In the genomic region with DNA sequence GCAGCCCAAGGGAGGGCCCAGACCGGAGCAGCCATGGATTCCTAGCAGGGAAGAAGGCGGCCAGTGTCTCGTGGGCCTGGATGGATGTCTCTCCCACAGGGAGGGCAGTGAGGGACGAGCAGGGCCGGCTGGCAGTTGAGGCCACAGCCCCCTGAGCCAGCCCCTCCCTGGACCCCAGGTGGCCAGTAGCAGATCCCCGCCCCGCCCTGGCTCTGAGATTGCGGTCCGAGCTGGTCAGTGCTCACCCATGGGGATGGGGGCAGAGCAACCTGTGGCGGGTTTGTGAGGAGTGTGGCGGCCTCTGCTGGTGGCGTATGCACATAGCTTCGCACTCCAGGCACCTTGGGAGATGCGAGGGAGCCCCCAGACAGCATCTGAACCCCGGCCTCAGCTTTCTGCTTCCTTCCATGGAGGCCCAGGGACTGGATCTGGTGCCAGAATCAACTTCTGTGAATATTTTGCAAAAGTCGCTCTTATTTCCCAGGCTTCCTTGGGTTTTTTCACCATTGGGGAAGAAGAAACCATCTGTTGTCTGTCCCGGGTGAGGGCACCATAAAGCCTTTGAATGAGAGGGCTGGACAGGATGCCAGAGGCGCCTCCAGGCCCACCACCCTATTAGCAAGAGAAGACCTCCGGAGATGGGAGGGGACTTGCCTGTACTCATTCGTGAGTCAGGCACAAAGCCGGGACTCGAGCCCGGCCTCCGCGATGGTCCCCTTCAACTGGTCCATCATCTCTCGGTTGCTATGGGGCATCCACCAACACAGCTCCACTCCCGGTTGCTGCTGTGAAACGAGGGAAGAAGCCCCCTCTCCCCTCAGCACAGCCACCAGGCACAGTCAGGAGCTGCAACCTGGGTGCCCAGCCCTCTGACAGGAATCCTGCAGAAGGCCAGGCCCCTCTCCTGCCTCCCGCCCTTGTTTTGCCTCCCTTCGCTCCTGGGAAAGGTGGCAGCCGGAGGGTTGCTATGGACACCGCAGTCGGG, we compare ENCODE assay signal across 8 cellular contexts. TPM values are rescaled to one million over a fixed set of nuclear protein-coding genes. Genes with fewer than 3 reads are reported as not detected.
DNase-seq lines count a peak whose midpoint lies in the region; TF ChIP-seq lines count a peak whose summit lies in the region.

No MANE protein-coding gene starts in this region.

- 40 to 42% (median 41%) methylated on average over 33 of the region's 33 CpGs for WGBS in ovary, 3 donors
- WGBS in tibial nerve, 2 donors: 35 to 37% methylated on average over 30 to 32 of the region's 33 CpGs

- no peaks in the 10 kb centered on the region for H3K36me3 ChIP-seq in SJCRH30
- no peaks in the 10 kb centered on the region for H3K36me3 ChIP-seq in ovary
- H3K36me3 ChIP-seq in tibial nerve: no peaks in the 10 kb centered on the region

- TF ChIP-seq CTCF in ovary (IDR thresholded peaks at IDR 0.05): peak; percentile 70 to 89 (median 87)
- TF ChIP-seq CTCF in tibial nerve (IDR thresholded peaks at IDR 0.05): peak; percentile 79 to 93 (median 88)

- DNase-seq in DMS79 treated with DMSO at 0.1 percent for 48 hours (lab: John Stamatoyannopoulos, UW) (peak; percentile 29), DMS79 (lab: John Stamatoyannopoulos, UW) (no peak), LoVo (ENCODE audit: low spot score) (peak; percentile 59), SJCRH30 (peak; percentile 76 to 84), germinal center (ENCODE audit: low spot score) (peak; percentile 73), ovary (peak; percentile 69 to 88 (median 83)), tibial nerve (ENCODE audit: low spot score in 2 of 2) (peak; percentile 63 to 79)
- peak; percentile 55 for DNase-seq in activated effector memory CD4-positive, alpha-beta T cell treated with Interleukin-2 at 50 U/mL for 16 hours

- TF ChIP-seq EP300 in ovary (IDR thresholded peaks at IDR 0.05): no peak
- no peak for TF ChIP-seq EP300 in tibial nerve (IDR thresholded peaks at IDR 0.05)

- H3K9me3 ChIP-seq in SJCRH30 (replicated peaks) (no peaks in the 10 kb centered on the region), ovary (no peaks in the 10 kb centered on the region), tibial nerve (no peaks in the 10 kb centered on the region)

- no peak overlapping the region for H3K27ac ChIP-seq in SJCRH30
- no peak overlapping the region for H3K27ac ChIP-seq in ovary
- H3K27ac ChIP-seq in tibial nerve: no peak overlapping the region

- H3K27me3 ChIP-seq in SJCRH30 (no peaks in the 10 kb centered on the region), ovary (no peaks in the 10 kb centered on the region), tibial nerve (no peaks in the 10 kb centered on the region)

- intact Hi-C loops in ovary (cut with DNase I): loop anchor here (5.0 to 10.0 kb wide), 4 partner anchors 211 to 404 kb away; partner anchors contain the start of gene UBE2Q1 (in 1 of the 4)

- TF ChIP-seq POLR2A in ovary (IDR thresholded peaks at IDR 0.05) (no peak), tibial nerve (IDR thresholded peaks at IDR 0.05) (no peak)

- H3K4me1 ChIP-seq in SJCRH30 (0 out of 2 replicates have a peak, but pooled peaks cover 2% of the 10 kb centered on the region), ovary (ENCODE audit: insufficient read depth) (no peaks in the 10 kb centered on the region), tibial nerve (peaks cover 0 to 5% (median 0%) of the 10 kb centered on the region in 4 donors)

- H3K4me3 ChIP-seq in SJCRH30 (no peak overlapping the region), ovary (no peak overlapping the region), tibial nerve (no peak overlapping the region)

RNA-seq across cellular contexts. Expression of gene KCNN3, which starts 8.6 kb away (rescaled TPM):
- 27.7 and 29.3 TPM in 2 replicates for total RNA-seq in SJCRH30 (2014; rRNA removed; shearing (Covaris generic))
- total RNA-seq in ovary: 1 to 10 TPM in 5 of 7 donors, under 1 TPM in 2; 0.71 to 6.0 (median 1.7) TPM
- polyA plus RNA-seq in ovary: 1 to 10 TPM in 1 of 2 donors, under 1 TPM in 1; 0.91 to 6.1 TPM
- total RNA-seq in tibial nerve: under 1 TPM; 0.21 to 0.78 (median 0.26) TPM

RNA-seq across cellular contexts. Expression of gene PMVK, which starts 57.9 kb away (rescaled TPM):
- total RNA-seq in SJCRH30 (2014; rRNA removed; shearing (Covaris generic)): 4.6 and 4.9 TPM in 2 replicates
- total RNA-seq in ovary: 10 to 100 TPM in 6 of 7 donors, 1 to 10 TPM in 1; 8.6 to 50.7 (median 35.3) TPM
- polyA plus RNA-seq in ovary: 10 to 100 TPM; 21.4 to 30.6 TPM
- 10 to 100 TPM in 3 of 4 donors, 1 to 10 TPM in 1; 9.0 to 19.8 (median 15.6) TPM for total RNA-seq in tibial nerve
